ENCODE assay signal across 23 cellular contexts in genomic region chr4:176207839-176208238, GRCh38. TPM values are rescaled to one million over a fixed set of nuclear protein-coding genes. Genes with fewer than 3 reads are reported as not detected.
"Had no signal": no experiment of that assay in that cellular context is flagged by ENCODE, and none has a peak within 500 bp of the region (broad histone marks: within the 10 kb centered on the region; RNA-seq: fewer than 3 reads in every experiment).

No MANE protein-coding gene starts in this region.

- H3K9me3 ChIP-seq: body of pancreas, transverse colon, uterus had no signal

- FAIRE-seq: colon, kidney had no signal

- H3K4me3 ChIP-seq: body of pancreas, dorsolateral prefrontal cortex, left lung, transverse colon, uterus had no signal

- H3K27ac ChIP-seq: body of pancreas, dorsolateral prefrontal cortex, epithelial cell of prostate, left lung, transverse colon, uterus had no signal

- DNase-seq: activated CD8-positive, alpha-beta T cell treated with anti-CD3 and anti-CD28 coated beads for 36 hours; activated naive CD4-positive, alpha-beta T cell treated with Interleukin-2 at 50 U/mL for 16 hours; activated naive CD8-positive, alpha-beta T cell treated with anti-CD3 and anti-CD28 coated beads, Interleukin-2, amount 10 ng/mL, durations not matched to agents 7 days and 5 days; activated T-cell treated with anti-CD3 and anti-CD28 coated beads, Interleukin-2, amount 50 U/mL, for 1 hour; body of pancreas; central memory CD4-positive, alpha-beta T cell; dorsolateral prefrontal cortex; foreskin melanocyte; glutamatergic neuron; kidney; left lung; naive B cell; stimulated activated naive CD8-positive, alpha-beta T cell treated with anti-CD3 and anti-CD28 coated beads, Interleukin-15, Interleukin-2, amounts not matched to agents 100 U/mL and 50 U/mL, for 24 hours; substantia nigra; T-helper 9 cell; transverse colon; uterus had no signal

- ATAC-seq: activated CD8-positive, alpha-beta T cell treated with anti-CD3 and anti-CD28 coated beads for 36 hours; activated T-helper 17 cell treated with anti-CD3 and anti-CD28 coated beads, Interleukin-2, amount 50 U/mL, for 72 hours; body of pancreas; left lung; stimulated activated naive CD8-positive, alpha-beta T cell treated with anti-CD3 and anti-CD28 coated beads, Interleukin-15, Interleukin-2, amounts not matched to agents 100 U/mL and 50 U/mL, for 24 hours had no signal

- H3K36me3 ChIP-seq: left lung, transverse colon, uterus had no signal

- H3K27me3 ChIP-seq: body of pancreas, uterus had no signal

- H3K4me1 ChIP-seq: body of pancreas, left lung, transverse colon, uterus had no signal

RNA-seq across cellular contexts. Expression of gene SPATA4, which starts 12.5 kb away (rescaled TPM):
- total RNA-seq: activated CD4-positive, alpha-beta T cell treated with anti-CD3 and anti-CD28 coated beads, Interleukin-2, amount 10 ng/mL, durations not matched to agents 24 days and 14 days; activated CD8-positive, alpha-beta T cell treated with anti-CD3 and anti-CD28 coated beads for 36 hours; activated naive CD8-positive, alpha-beta T cell treated with anti-CD3 and anti-CD28 coated beads, Interleukin-2, amount 10 ng/mL, durations not matched to agents 7 days and 5 days; activated T-helper 17 cell treated with anti-CD3 and anti-CD28 coated beads, Interleukin-2, amount 50 U/mL, for 72 hours; body of pancreas; mononuclear cell; omental fat pad; transverse colon had no signal
